ENCODE assay signal across 1 cellular context in the genomic region with DNA sequence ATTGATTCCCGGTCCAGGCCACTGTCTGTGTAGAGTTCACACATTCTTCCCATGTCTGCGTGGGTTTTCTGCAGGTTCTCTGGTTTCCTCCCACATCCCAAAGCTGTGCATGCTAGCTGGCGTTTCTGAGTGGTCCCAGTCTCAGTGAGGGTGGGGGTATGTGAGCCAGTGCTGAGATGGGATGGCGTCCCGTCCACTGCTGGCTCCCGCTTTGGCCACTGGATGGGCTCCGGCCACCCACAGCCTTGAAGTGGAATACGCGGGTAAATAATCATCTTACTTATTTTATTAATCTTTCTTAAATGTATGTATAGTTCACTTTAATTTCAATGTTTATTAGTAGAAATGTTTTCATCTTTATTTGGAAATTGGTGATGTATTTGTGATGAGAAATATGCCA.
TF ChIP-seq lines count a peak whose summit lies in the region.

No MANE protein-coding gene starts in this region.

TF ChIP-seq in WTC11, 78 proteins besides CTCF, POLR2A, EP300 and RAD21 (continued from another document):
- TF ChIP-seq, protein P1, sequence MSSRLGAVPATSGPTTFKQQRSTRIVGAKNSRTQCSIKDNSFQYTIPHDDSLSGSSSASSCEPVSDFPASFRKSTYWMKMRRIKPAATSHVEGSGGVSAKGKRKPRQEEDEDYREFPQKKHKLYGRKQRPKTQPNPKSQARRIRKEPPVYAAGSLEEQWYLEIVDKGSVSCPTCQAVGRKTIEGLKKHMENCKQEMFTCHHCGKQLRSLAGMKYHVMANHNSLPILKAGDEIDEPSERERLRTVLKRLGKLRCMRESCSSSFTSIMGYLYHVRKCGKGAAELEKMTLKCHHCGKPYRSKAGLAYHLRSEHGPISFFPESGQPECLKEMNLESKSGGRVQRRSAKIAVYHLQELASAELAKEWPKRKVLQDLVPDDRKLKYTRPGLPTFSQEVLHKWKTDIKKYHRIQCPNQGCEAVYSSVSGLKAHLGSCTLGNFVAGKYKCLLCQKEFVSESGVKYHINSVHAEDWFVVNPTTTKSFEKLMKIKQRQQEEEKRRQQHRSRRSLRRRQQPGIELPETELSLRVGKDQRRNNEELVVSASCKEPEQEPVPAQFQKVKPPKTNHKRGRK (CRISPR knock-in tag; IDR thresholded peaks at IDR 0.05; ENCODE audit: borderline replicate concordance): no peak
